Comparison of ENCODE assay signal across 12 cellular contexts in genomic region chr5:72624641-72625236, GRCh38.
A peak's percentile ranks its signal among the peaks of the same experiment; 100 is the strongest.
DNase-seq lines count a peak whose midpoint lies in the region; ATAC-seq and TF ChIP-seq lines count a peak whose summit lies in the region.
"Had no signal": no experiment of that assay in that cellular context is flagged by ENCODE, and none has a peak within 500 bp of the region (broad histone marks: within the 10 kb centered on the region; RNA-seq: fewer than 3 reads in every experiment).

No MANE protein-coding gene starts in this region.

- H3K4me3 ChIP-seq in AG09309 (ENCODE audit: control insufficient read depth, low read depth, low read length), result no peak overlapping the region
- peak overlapping the region; percentile 27 for H3K4me3 ChIP-seq in osteoblast (ENCODE audit: insufficient read depth, low read length)
- H3K4me3 ChIP-seq: lower lobe of right lung had no signal

- no peak overlapping the region for H3K27ac Mint-ChIP-seq in activated T-cell treated with anti-CD3 and anti-CD28 coated beads, Interleukin-2, amount 50 U/mL, for 72 hours

- H3K9me3 Mint-ChIP-seq in activated T-cell treated with anti-CD3 and anti-CD28 coated beads, Interleukin-2, amount 50 U/mL, for 72 hours, result no peaks in the 10 kb centered on the region

- peak overlapping the region; percentile 77 for H3K4me2 ChIP-seq in osteoblast (ENCODE audit: insufficient read depth, low read length)

- peak overlapping the region; percentile 24 for H3K27ac ChIP-seq in osteoblast (ENCODE audit: low read depth, low read length)
- H3K27ac ChIP-seq: lower lobe of right lung had no signal

- no peak overlapping the region for H3K4me3 Mint-ChIP-seq in activated T-cell treated with anti-CD3 and anti-CD28 coated beads, Interleukin-2, amount 50 U/mL, for 72 hours

- no peak for ATAC-seq in activated T-cell treated with anti-CD3 and anti-CD28 coated beads, Interleukin-2, amount 50 U/mL, for 72 hours (replicated peaks in 1 of 2)
- ATAC-seq: lower lobe of right lung had no signal

- H3K9me3 ChIP-seq in osteoblast (ENCODE audit: low read depth, low read length), result no peaks in the 10 kb centered on the region
- H3K9me3 ChIP-seq: lower lobe of right lung had no signal

- DNase-seq in AG09309 (ENCODE audit: low read depth) (peak; percentile 68), NCI-H226 (peak; percentile 78), epidermal melanocyte (ENCODE audit: insufficient read length, low spot score) (peak; percentile 59), osteoblast (ENCODE audit: insufficient read length, low spot score, missing footprints) (peak; percentile 83), NCI-H1930 (lab: John Stamatoyannopoulos, UW) (no peak), MV-4-11 (lab: John Stamatoyannopoulos, UW) (no peak), SHP77 treated with DMSO at 0.1 percent for 48 hours (lab: John Stamatoyannopoulos, UW) (no peak)
- DNase-seq in activated T-cell treated with anti-CD3 and anti-CD28 coated beads, Interleukin-2, amount 50 U/mL, for 72 hours, result no peak
- DNase-seq: activated T-cell treated with anti-CD3 and anti-CD28 coated beads, Interleukin-2, amount 50 U/mL, for 1 hour; lower lobe of right lung; NCI-H1105 treated with DMSO at 0.1 percent for 48 hours; small intestine had no signal

- H2AFZ ChIP-seq in osteoblast (ENCODE audit: low read length), result peak overlapping the region; percentile 56

- no peaks in the 10 kb centered on the region for H3K4me1 Mint-ChIP-seq in activated T-cell treated with anti-CD3 and anti-CD28 coated beads, Interleukin-2, amount 50 U/mL, for 72 hours (ENCODE audit: low read depth)

- no peaks in the 10 kb centered on the region for H3K36me3 ChIP-seq in osteoblast (ENCODE audit: insufficient read depth, low read length)
- H3K36me3 ChIP-seq: lower lobe of right lung had no signal

- peaks cover 22% of the 10 kb centered on the region for H3K4me1 ChIP-seq in osteoblast (ENCODE audit: insufficient read depth, low read length)

- H3K36me3 Mint-ChIP-seq in activated T-cell treated with anti-CD3 and anti-CD28 coated beads, Interleukin-2, amount 50 U/mL, for 72 hours (ENCODE audit: insufficient read depth in 2 of 2), result no peaks in the 10 kb centered on the region

- H4K20me1 ChIP-seq in osteoblast (ENCODE audit: insufficient read depth, low read length), result no peaks in the 10 kb centered on the region

- no peaks in the 10 kb centered on the region for H3K27me3 ChIP-seq in osteoblast (ENCODE audit: insufficient read depth, low read length)

- no peaks in the 10 kb centered on the region for H3K79me2 ChIP-seq in osteoblast (ENCODE audit: insufficient read depth, low read length)

- TF ChIP-seq CTCF in AG09309 (IDR thresholded peaks at IDR 0.05; ENCODE audit: control insufficient read depth, insufficient read depth, low read depth, low read length, missing control alignments), result no peak
- TF ChIP-seq CTCF in osteoblast (IDR thresholded peaks at IDR 0.05; ENCODE audit: extremely low read depth, low read depth, low read length), result no peak

- H3K27me3 Mint-ChIP-seq in activated T-cell treated with anti-CD3 and anti-CD28 coated beads, Interleukin-2, amount 50 U/mL, for 72 hours (ENCODE audit: low read depth), result peaks cover 21% of the 10 kb centered on the region

Comparison
In these comparisons a context has a peak if more than half of its experiments do, and no peak if none do; other contexts are left out.
1. DNase-seq: peak in AG09309 (single experiment), NCI-H226 (single experiment), epidermal melanocyte (single experiment) and osteoblast (single experiment); none in NCI-H1930 (0 of 2), activated T-cell treated with anti-CD3 and anti-CD28 coated beads, Interleukin-2, amount 50 U/mL, for 72 hours (0 of 2), MV-4-11 (single experiment) and SHP77 treated with DMSO at 0.1 percent for 48 hours (single experiment).